ENCODE assay signal across 1 cellular context in genomic region chr3:6644070-6644929, GRCh38.
TF ChIP-seq lines count a peak whose summit lies in the region.

No MANE protein-coding gene starts in this region.

TF ChIP-seq in K562, 482 proteins besides CTCF, POLR2A, EP300 and RAD21 (continued from another document):
- TF ChIP-seq MGA (IDR thresholded peaks at IDR 0.05) = 0 out of 2 replicates have a peak, but pooled peaks have one; percentile 11
- TF ChIP-seq FOXK2 (conservative IDR thresholded peaks at IDR 0.05 in 1 of 2, IDR thresholded peaks at IDR 0.05 in 1 of 2; ENCODE audit: low read depth in 2 of 2) = peak in 1 of 2 experiments; percentile 24; a peak in 1 of 4 replicates
- 0 out of 4 replicates have a peak, but pooled peaks of 1 of the 2 experiments have one; percentile 12 for TF ChIP-seq MNT (conservative IDR thresholded peaks at IDR 0.05)
- no peak for TF ChIP-seq ZNF518B (CRISPR knock-in tag; IDR thresholded peaks at IDR 0.05)
- TF ChIP-seq ZNF668 (CRISPR knock-in tag; IDR thresholded peaks at IDR 0.05) = no peak
- peak; percentile 82 for TF ChIP-seq THRA (IDR thresholded peaks at IDR 0.05)
- TF ChIP-seq ZBTB12 (CRISPR knock-in tag; IDR thresholded peaks at IDR 0.05) = no peak
- TF ChIP-seq MEF2A (IDR thresholded peaks at IDR 0.05; ENCODE audit: control insufficient read depth, low read depth, low read length) = no peak
- 0 out of 2 replicates have a peak, but pooled peaks have one; percentile 31 for TF ChIP-seq NCOA1 (IDR thresholded peaks at IDR 0.05; ENCODE audit: low read depth)
- no peak; the same call in 1 of the 2 replicates for TF ChIP-seq ESRRA (IDR thresholded peaks at IDR 0.05; ENCODE audit: borderline replicate concordance, low read depth)
- TF ChIP-seq SMAD4 (CRISPR knock-in tag; conservative IDR thresholded peaks at IDR 0.05) = peak; percentile 36
- no peak for TF ChIP-seq NR2C2 (CRISPR knock-in tag; IDR thresholded peaks at IDR 0.05)
- 0 out of 2 replicates have a peak, but pooled peaks have one; percentile 17 for TF ChIP-seq NR2C2 (tag; IDR thresholded peaks at IDR 0.05)
- TF ChIP-seq RCOR1 (IDR thresholded peaks at IDR 0.05; ENCODE audit: borderline replicate concordance in 1 of 2, low read depth in 2 of 2, low read length in 2 of 2) = no peak
- no peak for TF ChIP-seq YY1 (IDR thresholded peaks at IDR 0.05; ENCODE audit: borderline replicate concordance in 1 of 3, control insufficient read depth in 1 of 3, extremely low read depth in 1 of 3, insufficient read depth in 3 of 3, insufficient read length in 1 of 3, insufficient replicate concordance in 2 of 3, low read depth in 1 of 3, low read length in 2 of 3)
- TF ChIP-seq ETV1 (tag; conservative IDR thresholded peaks at IDR 0.05; ENCODE audit: low read depth) = peak; percentile 70
